In genomic region chr6:90411292-90411781, GRCh38 we compare ENCODE assay signal across 8 cellular contexts.
DNase-seq lines count a peak whose midpoint lies in the region; ATAC-seq, FAIRE-seq and TF ChIP-seq lines count a peak whose summit lies in the region.

No MANE protein-coding gene starts in this region.

- peaks cover 40% of the 10 kb centered on the region for H3K4me1 Mint-ChIP-seq in central memory CD8-positive, alpha-beta T cell
- H3K4me1 Mint-ChIP-seq in chondrocyte (ENCODE audit: low read depth), result peaks cover 11% of the 10 kb centered on the region

- H3K4me1 ChIP-seq in uterus, result no peaks in the 10 kb centered on the region

- peak; percentile 96 for ATAC-seq in GM18870 (IDR thresholded peaks at IDR 0.05; ENCODE audit: unreplicated experiment)
- ATAC-seq in HG02852 (IDR thresholded peaks at IDR 0.05; ENCODE audit: unreplicated experiment), result peak; percentile 96
- peak; percentile 44 for ATAC-seq in central memory CD8-positive, alpha-beta T cell (replicated peaks; ENCODE audit: extremely low read depth, poor library complexity, severe bottlenecking)

- peaks cover 6% of the 10 kb centered on the region for H3K9me3 Mint-ChIP-seq in central memory CD8-positive, alpha-beta T cell
- H3K9me3 Mint-ChIP-seq in chondrocyte (ENCODE audit: low read depth), result no peaks in the 10 kb centered on the region

- H3K9me3 ChIP-seq in uterus, result no peaks in the 10 kb centered on the region

- no peak overlapping the region for H3K4me3 ChIP-seq in uterus

- no peaks in the 10 kb centered on the region for H3K27me3 ChIP-seq in uterus

- peaks cover 16% of the 10 kb centered on the region for H3K36me3 Mint-ChIP-seq in central memory CD8-positive, alpha-beta T cell (ENCODE audit: insufficient read depth)
- H3K36me3 Mint-ChIP-seq in chondrocyte (ENCODE audit: low read depth), result no peaks in the 10 kb centered on the region

- CTCF ChIA-PET in RWPE1 (lab: Yijun Ruan, JAX), result interaction anchor here (0.5 to 1.6 kb wide), 5 partner anchors 10 to 116 kb away, joined by 3 to 6 read pairs (median 4); no protein-coding TSS in a partner anchor

- TF ChIP-seq CTCF in RWPE1 (conservative IDR thresholded peaks at IDR 0.05; ENCODE audit: low read depth) (no peak), chondrocyte (IDR thresholded peaks at IDR 0.05) (no peak), uterus (IDR thresholded peaks at IDR 0.05) (no peak)

- H3K27me3 Mint-ChIP-seq in central memory CD8-positive, alpha-beta T cell, result no peaks in the 10 kb centered on the region
- no peaks in the 10 kb centered on the region for H3K27me3 Mint-ChIP-seq in chondrocyte (ENCODE audit: low read depth)

- DNase-seq in RWPE1 (ENCODE audit: low spot score) (peak; percentile 93), urothelium cell line (ENCODE audit: low spot score) (peak; percentile 70), chondrocyte (ENCODE audit: low spot score) (no peak), NCI-H1930 (lab: John Stamatoyannopoulos, UW) (no peak), uterus (no peak)
- DNase-seq in central memory CD8-positive, alpha-beta T cell (ENCODE audit: low spot score in 2 of 2), result no peak

- no peak for FAIRE-seq in urothelium cell line (lab: Jason Lieb, UNC)

- peak overlapping the region; percentile 66 for H3K27ac ChIP-seq in RWPE1
- no peak overlapping the region for H3K27ac ChIP-seq in uterus

- H3K4me3 Mint-ChIP-seq in central memory CD8-positive, alpha-beta T cell, result no peak overlapping the region
- no peak overlapping the region for H3K4me3 Mint-ChIP-seq in chondrocyte (ENCODE audit: unreplicated experiment)

- POLR2A ChIA-PET in RWPE1 (lab: Yijun Ruan, JAX; ENCODE audit: low non-redundant PET), result interaction anchor here (0.6 kb wide), 1 partner anchor 287 kb away, joined by 3 read pairs; no protein-coding TSS in a partner anchor

- no peak for TF ChIP-seq POLR2A in uterus (IDR thresholded peaks at IDR 0.05)

- peak overlapping the region; percentile 7 for H3K27ac Mint-ChIP-seq in central memory CD8-positive, alpha-beta T cell (ENCODE audit: low read depth)
- H3K27ac Mint-ChIP-seq in chondrocyte (ENCODE audit: unreplicated experiment), result no peak overlapping the region

- intact Hi-C loops in uterus (cut with DNase I; ENCODE audit: low total_unique reads), result no loop called here

- no peaks in the 10 kb centered on the region for H3K36me3 ChIP-seq in uterus

Comparison
In these comparisons a context has a peak if more than half of its experiments do, and no peak if none do; other contexts are left out.
1. ATAC-seq: peak in every context shown above with its lines; median percentile 96 in GM18870; 96 in HG02852; 44 in central memory CD8-positive, alpha-beta T cell.
2. DNase-seq: peak in RWPE1 (single experiment) and urothelium cell line (single experiment); none in central memory CD8-positive, alpha-beta T cell (0 of 2), chondrocyte (single experiment), NCI-H1930 (0 of 2) and uterus (0 of 2).